1 cellular context compared by ENCODE assay signal in the genomic region with DNA sequence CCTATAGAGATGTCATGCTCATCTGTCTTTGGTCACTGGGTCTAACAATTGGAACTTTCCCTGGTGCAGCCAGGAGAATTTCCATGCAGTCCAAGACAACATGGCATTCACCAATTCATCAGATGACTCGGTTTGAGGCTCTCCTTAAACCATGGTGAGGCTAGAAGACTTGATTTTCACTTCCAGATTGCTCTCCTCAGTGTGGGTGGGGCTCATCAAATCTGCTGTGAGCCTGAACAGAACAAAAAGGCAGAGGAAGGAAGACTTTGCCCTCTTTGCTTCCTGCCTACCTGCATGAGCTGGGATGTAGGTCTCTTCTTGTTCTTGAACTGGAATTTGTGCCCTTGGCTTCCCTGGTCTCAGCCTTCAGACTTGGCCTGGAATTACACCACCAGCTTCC.
TF ChIP-seq lines count a peak whose summit lies in the region.

No MANE protein-coding gene starts in this region.

TF ChIP-seq in SK-N-SH, 30 proteins besides CTCF, POLR2A, EP300 and RAD21:
- TF ChIP-seq TEAD4 (IDR thresholded peaks at IDR 0.05; ENCODE audit: borderline replicate concordance, insufficient read depth) (no peak), MXI1 (IDR thresholded peaks at IDR 0.05; ENCODE audit: low read depth, low read length) (no peak), SIN3A (IDR thresholded peaks at IDR 0.05; ENCODE audit: borderline replicate concordance, low read depth, low read length) (no peak), CHD2 (IDR thresholded peaks at IDR 0.05; ENCODE audit: low read length, partially characterized antibody) (no peak), FOXM1 (IDR thresholded peaks at IDR 0.05; ENCODE audit: low read depth) (no peak)
- TF ChIP-seq, protein P1, sequence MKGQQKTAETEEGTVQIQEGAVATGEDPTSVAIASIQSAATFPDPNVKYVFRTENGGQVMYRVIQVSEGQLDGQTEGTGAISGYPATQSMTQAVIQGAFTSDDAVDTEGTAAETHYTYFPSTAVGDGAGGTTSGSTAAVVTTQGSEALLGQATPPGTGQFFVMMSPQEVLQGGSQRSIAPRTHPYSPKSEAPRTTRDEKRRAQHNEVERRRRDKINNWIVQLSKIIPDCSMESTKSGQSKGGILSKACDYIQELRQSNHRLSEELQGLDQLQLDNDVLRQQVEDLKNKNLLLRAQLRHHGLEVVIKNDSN (IDR thresholded peaks at IDR 0.05; ENCODE audit: borderline replicate concordance, low read depth): no peak
- TF ChIP-seq, protein P2, sequence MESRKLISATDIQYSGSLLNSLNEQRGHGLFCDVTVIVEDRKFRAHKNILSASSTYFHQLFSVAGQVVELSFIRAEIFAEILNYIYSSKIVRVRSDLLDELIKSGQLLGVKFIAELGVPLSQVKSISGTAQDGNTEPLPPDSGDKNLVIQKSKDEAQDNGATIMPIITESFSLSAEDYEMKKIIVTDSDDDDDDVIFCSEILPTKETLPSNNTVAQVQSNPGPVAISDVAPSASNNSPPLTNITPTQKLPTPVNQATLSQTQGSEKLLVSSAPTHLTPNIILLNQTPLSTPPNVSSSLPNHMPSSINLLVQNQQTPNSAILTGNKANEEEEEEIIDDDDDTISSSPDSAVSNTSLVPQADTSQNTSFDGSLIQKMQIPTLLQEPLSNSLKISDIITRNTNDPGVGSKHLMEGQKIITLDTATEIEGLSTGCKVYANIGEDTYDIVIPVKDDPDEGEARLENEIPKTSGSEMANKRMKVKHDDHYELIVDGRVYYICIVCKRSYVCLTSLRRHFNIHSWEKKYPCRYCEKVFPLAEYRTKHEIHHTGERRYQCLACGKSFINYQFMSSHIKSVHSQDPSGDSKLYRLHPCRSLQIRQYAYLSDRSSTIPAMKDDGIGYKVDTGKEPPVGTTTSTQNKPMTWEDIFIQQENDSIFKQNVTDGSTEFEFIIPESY (IDR thresholded peaks at IDR 0.05; ENCODE audit: borderline replicate concordance, low read depth): no peak
TF ChIP-seq in SK-N-SH: peak in this region for 0.
